8 cellular contexts compared by ENCODE assay signal in genomic region chr20:45470939-45471338, GRCh38. TPM values are rescaled to one million over a fixed set of nuclear protein-coding genes. Genes with fewer than 3 reads are reported as not detected.
A peak's percentile ranks its signal among the peaks of the same experiment; 100 is the strongest.
DNase-seq lines count a peak whose midpoint lies in the region; ATAC-seq and TF ChIP-seq lines count a peak whose summit lies in the region.

No MANE protein-coding gene starts in this region.

- H3K4me3 ChIP-seq in BE2C (ENCODE audit: low read depth, low read length) (peak overlapping the region; percentile 29), iPS DF 6.9 (ENCODE audit: low read length) (peak overlapping the region; percentile 59; the same call in 1 of the 2 replicates)

- H3K9me3 Mint-ChIP-seq in stimulated activated effector memory CD8-positive, alpha-beta T cell treated with anti-CD3 and anti-CD28 coated beads, Interleukin-12 subunit alpha, Interleukin-12 subunit beta, amount 100 ng/mL, for 72 hours, result no peaks in the 10 kb centered on the region

- no peaks in the 10 kb centered on the region for H3K36me3 ChIP-seq in BE2C
- H3K36me3 ChIP-seq in iPS DF 6.9 (ENCODE audit: control insufficient read depth, insufficient read depth, low read length), result no peaks in the 10 kb centered on the region

- ATAC-seq in GM21381 (IDR thresholded peaks at IDR 0.05; ENCODE audit: unreplicated experiment), result peak; percentile 5
- ATAC-seq in stimulated activated effector memory CD8-positive, alpha-beta T cell treated with anti-CD3 and anti-CD28 coated beads, Interleukin-12 subunit alpha, Interleukin-12 subunit beta, amount 100 ng/mL, for 72 hours, result peak; percentile 19
- ATAC-seq in GM18505 (IDR thresholded peaks at IDR 0.05; ENCODE audit: unreplicated experiment), result no peak

- peaks cover 8% of the 10 kb centered on the region for H3K4me1 Mint-ChIP-seq in stimulated activated effector memory CD8-positive, alpha-beta T cell treated with anti-CD3 and anti-CD28 coated beads, Interleukin-12 subunit alpha, Interleukin-12 subunit beta, amount 100 ng/mL, for 72 hours

- H3K4me1 ChIP-seq in BE2C (no peaks in the 10 kb centered on the region), iPS DF 6.9 (ENCODE audit: control insufficient read depth, insufficient read depth, low read length) (peaks cover 5% of the 10 kb centered on the region)

- WGBS in iPS DF 6.9 (ENCODE audit: insufficient coverage, insufficient read length), result no CpG with 5 or more reads among the region's 10 CpGs

- TF ChIP-seq POLR2A in GM18505 (IDR thresholded peaks at IDR 0.05; ENCODE audit: borderline replicate concordance, extremely low read depth, insufficient read depth, insufficient read length), result no peak

- H3K27ac ChIP-seq in VCaP (peak overlapping the region; percentile 77), iPS DF 6.9 (ENCODE audit: low read length) (no peak overlapping the region)

- H3K36me3 Mint-ChIP-seq in stimulated activated effector memory CD8-positive, alpha-beta T cell treated with anti-CD3 and anti-CD28 coated beads, Interleukin-12 subunit alpha, Interleukin-12 subunit beta, amount 100 ng/mL, for 72 hours, result no peaks in the 10 kb centered on the region

- TF ChIP-seq CTCF in BE2C (IDR thresholded peaks at IDR 0.05; ENCODE audit: low read depth, low read length), result 0 out of 2 replicates have a peak, but pooled peaks have one; percentile 2
- TF ChIP-seq CTCF in VCaP (conservative IDR thresholded peaks at IDR 0.05), result peak; percentile 71

- H3K27me3 ChIP-seq in BE2C, result peaks cover 66% of the 10 kb centered on the region
- H3K27me3 ChIP-seq in iPS DF 6.9 (ENCODE audit: control insufficient read depth, insufficient read depth, low read length), result no peaks in the 10 kb centered on the region

- no peak overlapping the region for H3K27ac Mint-ChIP-seq in stimulated activated effector memory CD8-positive, alpha-beta T cell treated with anti-CD3 and anti-CD28 coated beads, Interleukin-12 subunit alpha, Interleukin-12 subunit beta, amount 100 ng/mL, for 72 hours

- DNase-seq in BE2C (no peak), iPS DF 6.9 (ENCODE audit: low read depth, low spot score) (no peak), NCI-H774 (lab: John Stamatoyannopoulos, UW) (no peak), GM19238 (ENCODE audit: insufficient read length, low spot score) (no peak)
- DNase-seq in stimulated activated effector memory CD8-positive, alpha-beta T cell treated with anti-CD3 and anti-CD28 coated beads, Interleukin-12 subunit alpha, Interleukin-12 subunit beta, amount 100 ng/mL, for 72 hours (ENCODE audit: low spot score in 2 of 2), result no peak

- peak overlapping the region; percentile 59 for H3K4me3 Mint-ChIP-seq in stimulated activated effector memory CD8-positive, alpha-beta T cell treated with anti-CD3 and anti-CD28 coated beads, Interleukin-12 subunit alpha, Interleukin-12 subunit beta, amount 100 ng/mL, for 72 hours

- H3K9me3 ChIP-seq in BE2C (0 out of 2 replicates have a peak, but pooled peaks cover 2% of the 10 kb centered on the region), iPS DF 6.9 (ENCODE audit: control insufficient read depth, insufficient read depth, low read length) (no peaks in the 10 kb centered on the region)

RNA-seq across cellular contexts. Expression of gene WFDC2, which starts 1.4 kb away (rescaled TPM):
- polyA plus RNA-seq in BE2C (2012; ENCODE audit: insufficient read depth, insufficient read length, low read depth), result not detected

RNA-seq across cellular contexts. Expression of gene SPINT3, which starts 44.5 kb away (rescaled TPM):
- not detected for polyA plus RNA-seq in BE2C (2012; ENCODE audit: insufficient read depth, insufficient read length, low read depth)

RNA-seq across cellular contexts. Expression of gene PIGT, which starts 55.0 kb away (rescaled TPM):
- 192 TPM for polyA plus RNA-seq in BE2C (2012; ENCODE audit: insufficient read depth, insufficient read length, low read depth)
